Comparison of ENCODE assay signal across 27 cellular contexts in genomic region chr4:29037501-29037900, GRCh38.
"Had no signal": no experiment of that assay in that cellular context is flagged by ENCODE, and none has a peak within 500 bp of the region (broad histone marks: within the 10 kb centered on the region; RNA-seq: fewer than 3 reads in every experiment).

No MANE protein-coding gene starts in this region.

- DNase-seq: islet precursor cell; left ventricle myocardium inferior; midbrain; mucosa of descending colon; naive thymus-derived CD4-positive, alpha-beta T cell; nucleus accumbens; pancreas; psoas muscle; right lobe of liver; stimulated activated CD4-positive, alpha-beta T cell treated with anti-CD3 and anti-CD28 coated beads, Interleukin-1b, Interleukin-23, amount 100 ng/mL, for 48 hours; stimulated activated CD4-positive, alpha-beta T cell treated with anti-CD3 and anti-CD28 coated beads, Interleukin-2, amount 100 ng/mL, for 48 hours; stimulated activated CD4-positive, alpha-beta T cell treated with anti-CD3 and anti-CD28 coated beads, Interleukin-4, amount 100 ng/mL, for 4 hours; stimulated activated CD8-positive, alpha-beta memory T cell treated with anti-CD3 and anti-CD28 coated beads, Interleukin-4, amount 100 ng/mL, for 48 hours; stimulated activated naive CD4-positive, alpha-beta T cell treated with Interleukin-2 at 50 U/mL for 16 hours; stimulated activated naive CD8-positive, alpha-beta T cell treated with anti-CD3 and anti-CD28 coated beads, Interleukin-15, amount 100 ng/mL, for 72 hours; tibial artery; trophoblast cell; upper lobe of right lung had no signal

- H3K4me3 ChIP-seq: hepatocyte, left ventricle myocardium inferior, lung, mucosa of descending colon, pancreas, psoas muscle, right lobe of liver, smooth muscle cell, suprapubic skin, thoracic aorta, tibial artery, upper lobe of right lung had no signal

- H3K27me3 Mint-ChIP-seq: memory B cell; naive thymus-derived CD4-positive, alpha-beta T cell; natural killer cell treated with Interleukin-12 subunit alpha and Interleukin-12 subunit beta and Interleukin-15 and Interleukin-18, amount 100 ng/mL, for 72 hours; stimulated activated memory B cell treated with anti-CD40 and anti-IgM and Interleukin-4, amounts not matched to agents 10 μg/mL and 1 μg/mL and 100 μg/mL, for 72 hours; stimulated activated naive CD8-positive, alpha-beta T cell treated with anti-CD3 and anti-CD28 coated beads, Interleukin-15, amount 100 ng/mL, for 72 hours had no signal

- FAIRE-seq: pancreas, urothelium cell line had no signal

- ATAC-seq: mucosa of descending colon; naive thymus-derived CD4-positive, alpha-beta T cell; natural killer cell treated with Interleukin-12 subunit alpha and Interleukin-12 subunit beta and Interleukin-15 and Interleukin-18, amount 100 ng/mL, for 72 hours; pancreas; psoas muscle; right lobe of liver; stimulated activated memory B cell treated with anti-CD40 and anti-IgM and Interleukin-4, amounts not matched to agents 10 μg/mL and 1 μg/mL and 100 μg/mL, for 72 hours; stimulated activated naive CD8-positive, alpha-beta T cell treated with anti-CD3 and anti-CD28 coated beads, Interleukin-15, amount 100 ng/mL, for 72 hours; upper lobe of right lung had no signal

- H3K79me2 ChIP-seq: hepatocyte had no signal

- H3K36me3 Mint-ChIP-seq: memory B cell; naive thymus-derived CD4-positive, alpha-beta T cell; stimulated activated memory B cell treated with anti-CD40 and anti-IgM and Interleukin-4, amounts not matched to agents 10 μg/mL and 1 μg/mL and 100 μg/mL, for 72 hours had no signal

- H3K4me1 Mint-ChIP-seq: memory B cell; naive thymus-derived CD4-positive, alpha-beta T cell; stimulated activated memory B cell treated with anti-CD40 and anti-IgM and Interleukin-4, amounts not matched to agents 10 μg/mL and 1 μg/mL and 100 μg/mL, for 72 hours; stimulated activated naive CD8-positive, alpha-beta T cell treated with anti-CD3 and anti-CD28 coated beads, Interleukin-15, amount 100 ng/mL, for 72 hours had no signal

- H2AFZ ChIP-seq: hepatocyte had no signal

- H3K27ac ChIP-seq: hepatocyte, left ventricle myocardium inferior, pancreas, psoas muscle, right lobe of liver, suprapubic skin, thoracic aorta, tibial artery, upper lobe of right lung had no signal

- H3K27me3 ChIP-seq: hepatocyte, pancreas, right lobe of liver, suprapubic skin, tibial artery, upper lobe of right lung had no signal

- H3K36me3 ChIP-seq: left ventricle myocardium inferior, pancreas, right lobe of liver, suprapubic skin, thoracic aorta, tibial artery, upper lobe of right lung had no signal

- H3K4me1 ChIP-seq: pancreas, psoas muscle, right lobe of liver, suprapubic skin, tibial artery, upper lobe of right lung had no signal

- H3K4me3 Mint-ChIP-seq: memory B cell; naive thymus-derived CD4-positive, alpha-beta T cell; natural killer cell treated with Interleukin-12 subunit alpha and Interleukin-12 subunit beta and Interleukin-15 and Interleukin-18, amount 100 ng/mL, for 72 hours; stimulated activated memory B cell treated with anti-CD40 and anti-IgM and Interleukin-4, amounts not matched to agents 10 μg/mL and 1 μg/mL and 100 μg/mL, for 72 hours; stimulated activated naive CD8-positive, alpha-beta T cell treated with anti-CD3 and anti-CD28 coated beads, Interleukin-15, amount 100 ng/mL, for 72 hours had no signal

- H3K9me3 ChIP-seq: pancreas, psoas muscle, right lobe of liver, thoracic aorta, tibial artery, upper lobe of right lung had no signal

- H3K27ac Mint-ChIP-seq: memory B cell; naive thymus-derived CD4-positive, alpha-beta T cell; natural killer cell treated with Interleukin-12 subunit alpha and Interleukin-12 subunit beta and Interleukin-15 and Interleukin-18, amount 100 ng/mL, for 72 hours; stimulated activated memory B cell treated with anti-CD40 and anti-IgM and Interleukin-4, amounts not matched to agents 10 μg/mL and 1 μg/mL and 100 μg/mL, for 72 hours; stimulated activated naive CD8-positive, alpha-beta T cell treated with anti-CD3 and anti-CD28 coated beads, Interleukin-15, amount 100 ng/mL, for 72 hours had no signal

- H3K4me2 ChIP-seq: hepatocyte, smooth muscle cell had no signal
